In genomic region chr11:68584097-68584496, GRCh38 we compare ENCODE assay signal across 9 cellular contexts.
DNase-seq lines count a peak whose midpoint lies in the region; ATAC-seq and TF ChIP-seq lines count a peak whose summit lies in the region.
"Had no signal": no experiment of that assay in that cellular context is flagged by ENCODE, and none has a peak within 500 bp of the region (broad histone marks: within the 10 kb centered on the region; RNA-seq: fewer than 3 reads in every experiment).

No MANE protein-coding gene starts in this region.

- peak overlapping the region in 4 of 11 experiments; percentile 7 to 39 (median 24); a peak in 4 of 22 replicates for H3K27ac ChIP-seq in BLaER1 treated with 17β-estradiol and CSF1 and Interleukin-3, amounts not matched to agents 10 nM and 100 nM
- H3K27ac ChIP-seq in HCT116 (ENCODE audit: low read depth, low read length) (no peak overlapping the region), left lung (no peak overlapping the region)
- H3K27ac ChIP-seq: skin epidermis had no signal

- RAD21 ChIA-PET in HCT116 (lab: Charles Lee; ENCODE audit: low non-redundant PET in 1 of 2, low total read pairs in 2 of 2, uncharacterized antibody in 2 of 2, unreplicated experiment in 2 of 2), result interaction anchor here in 1 of 2 experiments (1.2 kb wide), 1 partner anchor 260 kb away, joined by 3 read pairs; no protein-coding TSS in a partner anchor

- peak; percentile 39; the same call in 1 of the 2 replicates for TF ChIP-seq RAD21 in HCT116 (IDR thresholded peaks at IDR 0.05; ENCODE audit: low read depth)

- H3K36me3 Mint-ChIP-seq in T-helper 17 cell (ENCODE audit: low read depth), result peaks cover 12% of the 10 kb centered on the region

- POLR2A ChIA-PET in HCT116 (lab: Charles Lee), result no interaction called here

- in situ Hi-C loops in astrocyte of the spinal cord (cut with HindIII; ENCODE audit: low sequenced_read_pairs), result no loop called here

- peak overlapping the region in 1 of 11 experiments; percentile 9; a peak in 1 of 22 replicates for H3K9ac ChIP-seq in BLaER1 treated with 17β-estradiol and CSF1 and Interleukin-3, amounts not matched to agents 10 nM and 100 nM
- H3K9ac ChIP-seq in HCT116 (ENCODE audit: low read length), result no peak overlapping the region

- peak overlapping the region; percentile 58 to 94 (median 73) for H3K4me2 ChIP-seq in BLaER1 treated with 17β-estradiol and CSF1 and Interleukin-3, amounts not matched to agents 10 nM and 100 nM
- no peak overlapping the region for H3K4me2 ChIP-seq in HCT116 (ENCODE audit: low read length)

- H3K4me3 Mint-ChIP-seq in T-helper 17 cell, result no peak overlapping the region

- no peaks in the 10 kb centered on the region for H3K27me3 ChIP-seq in BLaER1 treated with 17β-estradiol and CSF1 and Interleukin-3, amounts not matched to agents 10 nM and 100 nM
- no peaks in the 10 kb centered on the region for H3K27me3 ChIP-seq in HCT116 (ENCODE audit: insufficient read depth, low read length)
- no peaks in the 10 kb centered on the region for H3K27me3 ChIP-seq in left lung

- TF ChIP-seq CTCF in HCT116 (IDR thresholded peaks at IDR 0.05 in 2 of 3, conservative IDR thresholded peaks at IDR 0.05 in 1 of 3; ENCODE audit: borderline replicate concordance in 1 of 3, insufficient read depth in 1 of 3, low read depth in 2 of 3, low read length in 2 of 3) (peak; percentile 15 to 92 (median 78); a peak in 4 of 6 replicates), astrocyte of the spinal cord (IDR thresholded peaks at IDR 0.05; ENCODE audit: low read depth, low read length) (peak; percentile 59), left lung (IDR thresholded peaks at IDR 0.05) (peak; percentile 35 to 63)

- H3K27ac Mint-ChIP-seq in T-helper 17 cell, result no peak overlapping the region

- DNase-seq in HCT116 (ENCODE audit: low read depth, low spot score), result no peak
- DNase-seq in T-helper 17 cell, result peak; percentile 20 to 43 (median 29)
- no peak for DNase-seq in astrocyte of the spinal cord (ENCODE audit: low read depth, low spot score)
- DNase-seq in left lung, result no peak
- peak; percentile 35 for DNase-seq in stimulated activated CD8-positive, alpha-beta memory T cell treated with anti-CD3 and anti-CD28 coated beads, Interleukin-15, amount 100 ng/mL, for 24 hours (ENCODE audit: low read depth)

- H2AFZ ChIP-seq in HCT116 (ENCODE audit: low read depth, low read length, poor library complexity, severe bottlenecking), result no peak overlapping the region

- H3K4me1 ChIP-seq in BLaER1 treated with 17β-estradiol and CSF1 and Interleukin-3, amounts not matched to agents 10 nM and 100 nM, result peaks cover 35 to 56% (median 44%) of the 10 kb centered on the region in 10 experiments
- H3K4me1 ChIP-seq in HCT116 (ENCODE audit: control insufficient read depth in 1 of 2, insufficient read depth in 2 of 2, low read length in 2 of 2), result no peaks in the 10 kb centered on the region
- H3K4me1 ChIP-seq in left lung, result peaks cover 0 to 33% of the 10 kb centered on the region in 2 donors

- CTCF ChIA-PET in HCT116 (lab: Charles Lee), result interaction anchor here (0.8 to 1.9 kb wide), 3 partner anchors 9 to 14 kb away, joined by 3 to 5 read pairs (median 3); no protein-coding TSS in a partner anchor

- H4K20me1 ChIP-seq in BLaER1 treated with 17β-estradiol and CSF1 and Interleukin-3, amounts not matched to agents 10 nM and 100 nM, result peaks cover 16 to 93% (median 49%) of the 10 kb centered on the region in 11 experiments; a peak in 17 of 22 replicates
- peaks cover 15% of the 10 kb centered on the region for H4K20me1 ChIP-seq in HCT116 (ENCODE audit: insufficient read depth)

- TF ChIP-seq POLR2A in HCT116 (IDR thresholded peaks at IDR 0.05; ENCODE audit: borderline replicate concordance, extremely low read depth, insufficient read depth, insufficient read length), result no peak

- H3K9me2 ChIP-seq in HCT116 (ENCODE audit: insufficient read depth), result no peaks in the 10 kb centered on the region

- H3K79me2 ChIP-seq in HCT116 (ENCODE audit: insufficient read depth, low read length), result peaks cover 45% of the 10 kb centered on the region

- intact Hi-C loops in HCT116 (cut with micrococcal nuclease), result no loop called here
- intact Hi-C loops in left lung (cut with DNase I), result no loop called here

- H3K9me3 ChIP-seq in BLaER1 treated with 17β-estradiol and CSF1 and Interleukin-3, amounts not matched to agents 10 nM and 100 nM (replicated peaks in 1 of 11), result peaks cover 0 to 10% (median 0%) of the 10 kb centered on the region in 11 experiments; a peak in 3 of 22 replicates
- H3K9me3 ChIP-seq in HCT116 (ENCODE audit: control insufficient read depth in 1 of 2, insufficient read depth in 1 of 2, low read depth in 1 of 2, low read length in 2 of 2), result no peaks in the 10 kb centered on the region
- H3K9me3 ChIP-seq in T-helper 17 cell (ENCODE audit: control insufficient read depth, low read length, poor library complexity, severe bottlenecking), result no peaks in the 10 kb centered on the region
- H3K9me3 ChIP-seq in left lung, result no peaks in the 10 kb centered on the region

- ATAC-seq in HCT116, result peak; percentile 88
- peak; percentile 71 for ATAC-seq in T-helper 17 cell
- peak; percentile 30 for ATAC-seq in left lung
- ATAC-seq in HG02970 (IDR thresholded peaks at IDR 0.05; ENCODE audit: low FRiP score, unreplicated experiment), result no peak
- ATAC-seq in HG03097 (IDR thresholded peaks at IDR 0.05; ENCODE audit: low FRiP score, unreplicated experiment), result no peak

- BruUV-seq in HCT116 (replicated peaks; lab: Mats Ljungman, UMichigan), result no TSS peak

- H3K27me3 Mint-ChIP-seq in T-helper 17 cell, result no peaks in the 10 kb centered on the region

- peaks cover 67 to 97% (median 81%) of the 10 kb centered on the region in 11 experiments for H3K36me3 ChIP-seq in BLaER1 treated with 17β-estradiol and CSF1 and Interleukin-3, amounts not matched to agents 10 nM and 100 nM
- H3K36me3 ChIP-seq in HCT116 (ENCODE audit: control insufficient read depth in 1 of 2, insufficient read depth in 2 of 2, low read length in 2 of 2) (peaks cover 23 to 29% of the 10 kb centered on the region in 2 experiments; a peak in 3 of 4 replicates), left lung (peaks cover 0 to 73% of the 10 kb centered on the region in 2 donors)

- peaks cover 12% of the 10 kb centered on the region for H3K4me1 Mint-ChIP-seq in T-helper 17 cell

- H3K4me3 ChIP-seq in BLaER1 treated with 17β-estradiol and CSF1 and Interleukin-3, amounts not matched to agents 10 nM and 100 nM, result peak overlapping the region in 1 of 10 experiments; percentile 27; a peak in 2 of 20 replicates
- H3K4me3 ChIP-seq in HCT116 (replicated peaks in 1 of 2; ENCODE audit: low read depth in 1 of 2, low read length in 2 of 2) (no peak overlapping the region), astrocyte of the spinal cord (ENCODE audit: low read depth, low read length) (no peak overlapping the region), left lung (no peak overlapping the region)
- H3K4me3 ChIP-seq: skin epidermis had no signal

TF ChIP-seq in HCT116, 20 proteins besides CTCF, POLR2A, EP300 and RAD21:
- TF ChIP-seq EZH2 (IDR thresholded peaks at IDR 0.05) (no peak), POLR2AphosphoS5 (IDR thresholded peaks at IDR 0.05; ENCODE audit: low read depth, low read length) (no peak), YY1 (IDR thresholded peaks at IDR 0.05; ENCODE audit: extremely low read depth, insufficient replicate concordance, low read depth, low read length) (no peak), EGR1 (IDR thresholded peaks at IDR 0.05; ENCODE audit: low read depth) (no peak), TCF7L2 (IDR thresholded peaks at IDR 0.05; ENCODE audit: borderline replicate concordance, extremely low read depth, insufficient read depth, insufficient read length) (no peak), ZFX (IDR thresholded peaks at IDR 0.05) (no peak), ATF3 (IDR thresholded peaks at IDR 0.05) (no peak), ELF1 (IDR thresholded peaks at IDR 0.05; ENCODE audit: borderline replicate concordance, low read depth) (no peak; the same call in 1 of the 2 replicates), SRF (IDR thresholded peaks at IDR 0.05; ENCODE audit: low read depth) (no peak), FOSL1 (IDR thresholded peaks at IDR 0.05; ENCODE audit: low read depth) (no peak), EZH2phosphoT487 (IDR thresholded peaks at IDR 0.05; ENCODE audit: borderline replicate concordance) (no peak), JUND (IDR thresholded peaks at IDR 0.05) (no peak)
- TF ChIP-seq, protein P1, sequence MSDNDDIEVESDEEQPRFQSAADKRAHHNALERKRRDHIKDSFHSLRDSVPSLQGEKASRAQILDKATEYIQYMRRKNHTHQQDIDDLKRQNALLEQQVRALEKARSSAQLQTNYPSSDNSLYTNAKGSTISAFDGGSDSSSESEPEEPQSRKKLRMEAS (IDR thresholded peaks at IDR 0.05), result no peak
- TF ChIP-seq, protein P2, sequence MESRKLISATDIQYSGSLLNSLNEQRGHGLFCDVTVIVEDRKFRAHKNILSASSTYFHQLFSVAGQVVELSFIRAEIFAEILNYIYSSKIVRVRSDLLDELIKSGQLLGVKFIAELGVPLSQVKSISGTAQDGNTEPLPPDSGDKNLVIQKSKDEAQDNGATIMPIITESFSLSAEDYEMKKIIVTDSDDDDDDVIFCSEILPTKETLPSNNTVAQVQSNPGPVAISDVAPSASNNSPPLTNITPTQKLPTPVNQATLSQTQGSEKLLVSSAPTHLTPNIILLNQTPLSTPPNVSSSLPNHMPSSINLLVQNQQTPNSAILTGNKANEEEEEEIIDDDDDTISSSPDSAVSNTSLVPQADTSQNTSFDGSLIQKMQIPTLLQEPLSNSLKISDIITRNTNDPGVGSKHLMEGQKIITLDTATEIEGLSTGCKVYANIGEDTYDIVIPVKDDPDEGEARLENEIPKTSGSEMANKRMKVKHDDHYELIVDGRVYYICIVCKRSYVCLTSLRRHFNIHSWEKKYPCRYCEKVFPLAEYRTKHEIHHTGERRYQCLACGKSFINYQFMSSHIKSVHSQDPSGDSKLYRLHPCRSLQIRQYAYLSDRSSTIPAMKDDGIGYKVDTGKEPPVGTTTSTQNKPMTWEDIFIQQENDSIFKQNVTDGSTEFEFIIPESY (IDR thresholded peaks at IDR 0.05; ENCODE audit: extremely low read depth, insufficient replicate concordance, low read length), result no peak
TF ChIP-seq in HCT116: peak in this region for 0.

Comparison
In these comparisons a context has a peak if more than half of its experiments do, and no peak if none do; other contexts are left out.
1. ATAC-seq: peak in HCT116 (single experiment), T-helper 17 cell (single experiment) and left lung (single experiment); none in HG02970 (single experiment) and HG03097 (single experiment).
2. DNase-seq: peak in T-helper 17 cell (3 of 3) and stimulated activated CD8-positive, alpha-beta memory T cell treated with anti-CD3 and anti-CD28 coated beads, Interleukin-15, amount 100 ng/mL, for 24 hours (single experiment); none in HCT116 (single experiment), astrocyte of the spinal cord (single experiment) and left lung (0 of 2).
3. Peak in every context shown above with its lines, with median percentiles within 50 percentile points of each other: CTCF ChIP-seq.